ENCODE assay signal across 8 cellular contexts in the genomic region with DNA sequence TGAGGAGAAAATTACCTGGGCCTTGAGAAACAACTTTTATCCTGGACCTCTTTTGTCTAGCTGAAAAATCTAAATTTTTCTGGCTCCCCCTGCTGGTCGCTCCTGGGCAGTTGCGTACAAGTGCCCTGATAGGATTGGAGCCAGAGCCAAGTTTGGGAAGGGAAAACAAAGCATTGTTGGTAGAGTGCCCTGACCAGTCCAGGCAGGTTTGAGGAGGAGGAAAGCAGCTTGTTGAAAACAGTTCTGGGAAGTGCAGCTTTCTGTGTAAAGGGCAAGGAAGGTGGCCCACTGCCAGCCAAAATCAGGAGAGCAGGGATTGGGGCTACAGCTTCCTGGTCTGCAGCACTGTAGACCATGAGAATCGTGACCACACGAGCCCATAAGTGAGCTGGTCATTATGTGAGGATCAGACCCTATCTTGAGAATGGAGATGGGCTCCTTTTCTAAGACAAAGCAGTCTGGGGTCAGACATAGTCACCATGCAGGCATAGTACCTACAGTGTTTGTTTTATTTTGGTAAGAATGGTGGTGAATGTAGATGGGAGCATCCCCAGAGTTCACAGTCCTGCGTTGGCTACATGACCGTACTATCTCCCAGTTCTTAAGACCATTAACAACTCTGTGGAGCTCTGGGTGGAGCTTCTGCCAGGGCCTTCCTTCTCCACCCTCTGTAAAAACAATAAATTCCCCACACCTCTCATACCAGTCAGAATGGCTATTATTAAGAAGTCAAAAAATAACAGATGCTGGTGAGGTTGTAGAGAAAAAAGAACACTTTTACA. TPM values are rescaled to one million over a fixed set of nuclear protein-coding genes. Genes with fewer than 3 reads are reported as not detected.
DNase-seq lines count a peak whose midpoint lies in the region; ATAC-seq and TF ChIP-seq lines count a peak whose summit lies in the region.

No MANE protein-coding gene starts in this region.

- TF ChIP-seq CTCF in Loucy (conservative IDR thresholded peaks at IDR 0.05; ENCODE audit: low read length) (peak; percentile 96), astrocyte of the cerebellum (IDR thresholded peaks at IDR 0.05; ENCODE audit: low read depth, low read length, missing control alignments) (peak; percentile 92), prostate gland (IDR thresholded peaks at IDR 0.05) (peak; percentile 84 to 95 (median 92))

- H3K4me1 Mint-ChIP-seq in T-helper 1 cell treated with Interleukin-12 subunit alpha and Interleukin-12 subunit beta and Interleukin-4 antibody, amounts not matched to agents 30 μg/mL and 1 μg/mL, for 36 hours (ENCODE audit: low read depth) = peaks cover 8% of the 10 kb centered on the region

- peak overlapping the region; percentile 74; the same call in 1 of the 2 replicates for H2AFZ ChIP-seq in Loucy (ENCODE audit: low read length)

- in situ Hi-C loops in astrocyte of the cerebellum (cut with HindIII; ENCODE audit: low sequenced_read_pairs) = no loop called here

- H3K9me3 Mint-ChIP-seq in T-helper 1 cell treated with Interleukin-12 subunit alpha and Interleukin-12 subunit beta and Interleukin-4 antibody, amounts not matched to agents 30 μg/mL and 1 μg/mL, for 36 hours = peaks cover 17% of the 10 kb centered on the region

- DNase-seq in DMS153 treated with DMSO at 0.1 percent for 48 hours (lab: John Stamatoyannopoulos, UW; ENCODE audit: unreplicated experiment) (peak; percentile 96), astrocyte of the cerebellum (ENCODE audit: low read depth) (peak; percentile 57), right cardiac atrium (peak; percentile 66 to 87 (median 84)), prostate gland (ENCODE audit: low spot score) (peak; percentile 96)

- no peak overlapping the region for H3K27ac ChIP-seq in right cardiac atrium (ENCODE audit: low read length)
- peak overlapping the region; percentile 82 to 83 for H3K27ac ChIP-seq in prostate gland

- H3K9me2 ChIP-seq in Loucy (replicated peaks; ENCODE audit: low read depth, low read length) = no peaks in the 10 kb centered on the region

- peaks cover under 1% of the 10 kb centered on the region for H3K4me1 ChIP-seq in Loucy (ENCODE audit: insufficient read depth, low read length, poor library complexity, severe bottlenecking)
- H3K4me1 ChIP-seq in right cardiac atrium (ENCODE audit: control insufficient read depth, insufficient read depth, low read length) = no peaks in the 10 kb centered on the region
- peaks cover 3% of the 10 kb centered on the region for H3K4me1 ChIP-seq in prostate gland (replicated peaks)

- no peaks in the 10 kb centered on the region for H3K36me3 ChIP-seq in Loucy (ENCODE audit: insufficient read depth, low read length)
- H3K36me3 ChIP-seq in prostate gland = no peaks in the 10 kb centered on the region

- peaks cover 23% of the 10 kb centered on the region for H3K36me3 Mint-ChIP-seq in T-helper 1 cell treated with Interleukin-12 subunit alpha and Interleukin-12 subunit beta and Interleukin-4 antibody, amounts not matched to agents 30 μg/mL and 1 μg/mL, for 36 hours (ENCODE audit: low read depth)

- H3K4me3 Mint-ChIP-seq in T-helper 1 cell treated with Interleukin-12 subunit alpha and Interleukin-12 subunit beta and Interleukin-4 antibody, amounts not matched to agents 30 μg/mL and 1 μg/mL, for 36 hours = no peak overlapping the region

- no peaks in the 10 kb centered on the region for H3K27me3 Mint-ChIP-seq in T-helper 1 cell treated with Interleukin-12 subunit alpha and Interleukin-12 subunit beta and Interleukin-4 antibody, amounts not matched to agents 30 μg/mL and 1 μg/mL, for 36 hours (ENCODE audit: low read depth)

- 29% methylated on average over 6 of the region's 6 CpGs for WGBS in right cardiac atrium
- 17% methylated on average over 6 of the region's 6 CpGs for WGBS in prostate gland

- H3K9ac ChIP-seq in Loucy (ENCODE audit: low read depth, low read length, poor library complexity, severe bottlenecking) = no peak overlapping the region

- H3K4me3 ChIP-seq in Loucy (ENCODE audit: low read length, poor library complexity, severe bottlenecking) (no peak overlapping the region), astrocyte of the cerebellum (ENCODE audit: low read depth, low read length) (no peak overlapping the region), right cardiac atrium (ENCODE audit: low read length) (no peak overlapping the region), prostate gland (no peak overlapping the region)

- H3K27ac Mint-ChIP-seq in T-helper 1 cell treated with Interleukin-12 subunit alpha and Interleukin-12 subunit beta and Interleukin-4 antibody, amounts not matched to agents 30 μg/mL and 1 μg/mL, for 36 hours = peak overlapping the region; percentile 27

- H3F3A ChIP-seq in Loucy (ENCODE audit: low read depth) = no peaks in the 10 kb centered on the region

- ATAC-seq in right cardiac atrium = peak; percentile 94 to 96
- no peak for ATAC-seq in GM19467 (IDR thresholded peaks at IDR 0.05; ENCODE audit: unreplicated experiment)
- ATAC-seq in GM21737 (IDR thresholded peaks at IDR 0.05; ENCODE audit: unreplicated experiment) = no peak

- no peak for TF ChIP-seq POLR2A in prostate gland (IDR thresholded peaks at IDR 0.05)

- H3K9me3 ChIP-seq in Loucy (ENCODE audit: insufficient read depth, low read depth, low read length) (0 out of 2 replicates have a peak, but pooled peaks cover 3% of the 10 kb centered on the region), right cardiac atrium (ENCODE audit: control insufficient read depth, low read length) (no peaks in the 10 kb centered on the region), prostate gland (no peaks in the 10 kb centered on the region)

- H4K20me1 ChIP-seq in Loucy (ENCODE audit: insufficient read depth, low read length, poor library complexity, severe bottlenecking) = no peaks in the 10 kb centered on the region

- intact Hi-C loops in right cardiac atrium (cut with DNase I) (no loop called here), prostate gland (cut with DNase I) (no loop called here)

- H3K27me3 ChIP-seq in Loucy (ENCODE audit: insufficient read depth, low read length, poor library complexity, severe bottlenecking) (no peaks in the 10 kb centered on the region), right cardiac atrium (ENCODE audit: control insufficient read depth, insufficient read depth) (no peaks in the 10 kb centered on the region), prostate gland (replicated peaks; ENCODE audit: insufficient read depth) (no peaks in the 10 kb centered on the region)

- H3K4me2 ChIP-seq in Loucy (ENCODE audit: low read depth, low read length, poor library complexity, severe bottlenecking) = no peak overlapping the region

- H3K79me2 ChIP-seq in Loucy (ENCODE audit: insufficient read depth, low read length) = no peaks in the 10 kb centered on the region

RNA-seq across cellular contexts. Expression of a gene that starts 21.3 kb away (rescaled TPM):
- total RNA-seq in right cardiac atrium = 10 to 100 TPM in 2 of 4 donors, 1 to 10 TPM in 2; 5.9 to 17.6 (median 10.8) TPM
- polyA plus RNA-seq in right cardiac atrium = 14.0 TPM
- 100 to 1,000 TPM in 1 of 2 donors, 10 to 100 TPM in 1; 25.6 to 124 TPM for total RNA-seq in prostate gland

RNA-seq across cellular contexts. Expression of a gene that starts 32.6 kb away (rescaled TPM):
- total RNA-seq in right cardiac atrium (10 to 100 TPM; 12.2 to 16.4 (median 14.4) TPM), prostate gland (10 to 100 TPM; 38.5 to 58.4 TPM)
- polyA plus RNA-seq in right cardiac atrium = 8.4 TPM

Comparison
In these comparisons a context has a peak if more than half of its experiments do, and no peak if none do; other contexts are left out.
1. ATAC-seq: peak in right cardiac atrium (2 of 2); none in GM19467 (single experiment) and GM21737 (single experiment).
2. Peak in every context shown above with its lines, with median percentiles within 50 percentile points of each other: DNase-seq and CTCF ChIP-seq.